ENCODE assay signal across 15 cellular contexts in genomic region chr20:49581482-49581881, GRCh38. TPM values are rescaled to one million over a fixed set of nuclear protein-coding genes. Genes with fewer than 3 reads are reported as not detected.
DNase-seq lines count a peak whose midpoint lies in the region; ATAC-seq and TF ChIP-seq lines count a peak whose summit lies in the region.
"Had no signal": no experiment of that assay in that cellular context is flagged by ENCODE, and none has a peak within 500 bp of the region (broad histone marks: within the 10 kb centered on the region; RNA-seq: fewer than 3 reads in every experiment).

No MANE protein-coding gene starts in this region.

- no peaks in the 10 kb centered on the region for H3K79me1 ChIP-seq in IMR-90 (ENCODE audit: low read depth in 1 of 2, low read length in 2 of 2)
- H3K79me1 ChIP-seq in mesenchymal stem cell (replicated peaks; ENCODE audit: low read length, poor library complexity, severe bottlenecking): no peaks in the 10 kb centered on the region

- H3K4ac ChIP-seq in IMR-90 (ENCODE audit: low read depth, low read length): peak overlapping the region; percentile 76
- no peak overlapping the region for H3K4ac ChIP-seq in mesenchymal stem cell (ENCODE audit: low read depth in 1 of 2, low read length in 2 of 2)

- H4K20me1 ChIP-seq in IMR-90 (ENCODE audit: insufficient read depth, low read length): no peaks in the 10 kb centered on the region

- DNase-seq in IMR-90 (no peak), adipocyte (ENCODE audit: low read depth) (no peak), mesenchymal stem cell (no peak), tibial artery (no peak), GF-D8 (lab: John Stamatoyannopoulos, UW) (no peak)
- DNase-seq in CD8-positive, alpha-beta T cell: no peak
- DNase-seq: DMS 273 treated with DMSO at 0.1 percent for 48 hours, NCI-H1436 treated with DMSO at 0.1 percent for 48 hours, NCI-H2081, NCI-H526 had no signal

- 0 out of 2 replicates have a peak overlapping the region, but pooled peaks have one; percentile 44 for H3K14ac ChIP-seq in IMR-90 (replicated peaks; ENCODE audit: low read depth, low read length)
- no peak overlapping the region for H3K14ac ChIP-seq in mesenchymal stem cell (ENCODE audit: low read length in 2 of 2)

- peak overlapping the region; percentile 98 for H3K18ac ChIP-seq in IMR-90 (ENCODE audit: low read depth, low read length)
- no peak overlapping the region for H3K18ac ChIP-seq in mesenchymal stem cell (ENCODE audit: low read depth in 1 of 2, low read length in 2 of 2)

- H3K9me3 ChIP-seq in IMR-90 (ENCODE audit: control insufficient read depth, insufficient read depth, low read length) (peaks cover 12% of the 10 kb centered on the region), adipocyte (ENCODE audit: control insufficient read depth, low read length) (peaks cover 7% of the 10 kb centered on the region), mesenchymal stem cell (ENCODE audit: control insufficient read depth, low read length) (peaks cover 8% of the 10 kb centered on the region), tibial artery (no peaks in the 10 kb centered on the region)
- H3K9me3 ChIP-seq in CD8-positive, alpha-beta T cell (ENCODE audit: low read length): no peaks in the 10 kb centered on the region
- H3K9me3 ChIP-seq: HAP-1 had no signal

- CTCF ChIA-PET in IMR-90 (lab: Yijun Ruan, JAX): interaction anchor here (1.3 kb wide), 1 partner anchor 27 kb away, joined by 3 read pairs; no protein-coding TSS in a partner anchor
- CTCF ChIA-PET in CD8-positive, alpha-beta T cell (lab: Charles Lee): no interaction called here

- H2BK15ac ChIP-seq in IMR-90 (ENCODE audit: low read depth, low read length): peak overlapping the region; percentile 67; the same call in 1 of the 3 replicates
- no peak overlapping the region for H2BK15ac ChIP-seq in mesenchymal stem cell (ENCODE audit: low read depth, poor library complexity, severe bottlenecking)

- H2AFZ ChIP-seq in IMR-90 (replicated peaks; ENCODE audit: low read length, poor library complexity) (no peak overlapping the region), mesenchymal stem cell (ENCODE audit: low read depth, low read length) (no peak overlapping the region)

- H3K9me1 ChIP-seq in IMR-90 (ENCODE audit: insufficient read depth, low read length): peaks cover 3% of the 10 kb centered on the region

- H3K27ac Mint-ChIP-seq in CD8-positive, alpha-beta T cell: no peak overlapping the region

- TF ChIP-seq POLR2A in IMR-90 (IDR thresholded peaks at IDR 0.05; ENCODE audit: low read depth, low read length): no peak

- H4K91ac ChIP-seq in IMR-90 (ENCODE audit: insufficient read depth, low read depth, low read length) (peak overlapping the region; percentile 96), mesenchymal stem cell (ENCODE audit: low read length) (no peak overlapping the region)

- no peak for TF ChIP-seq CTCF in IMR-90 (conservative IDR thresholded peaks at IDR 0.05; ENCODE audit: low read depth, low read length)
- no peak for TF ChIP-seq CTCF in tibial artery (IDR thresholded peaks at IDR 0.05)
- no peak for TF ChIP-seq CTCF in CD8-positive, alpha-beta T cell (IDR thresholded peaks at IDR 0.05)

- POLR2A ChIA-PET in IMR-90 (lab: Charles Lee; ENCODE audit: unreplicated experiment): no interaction called here
- POLR2A ChIA-PET in CD8-positive, alpha-beta T cell (lab: Charles Lee): no interaction called here

- dilution Hi-C loops in IMR-90 (cut with HindIII; ENCODE audit: low sequenced_read_pairs, unreplicated experiment): no loop called here

- H3K23ac ChIP-seq in IMR-90 (ENCODE audit: low read depth, low read length): peak overlapping the region; percentile 22; the same call in 1 of the 2 replicates
- no peak overlapping the region for H3K23ac ChIP-seq in mesenchymal stem cell (ENCODE audit: low read length in 2 of 2)

- H2BK20ac ChIP-seq in IMR-90 (ENCODE audit: low read depth, low read length): peak overlapping the region; percentile 80

- H3K56ac ChIP-seq in IMR-90 (ENCODE audit: extremely low read depth, insufficient read depth, low read length): no peak overlapping the region

- H3K4me3 Mint-ChIP-seq in CD8-positive, alpha-beta T cell: no peak overlapping the region

- H2BK5ac ChIP-seq in IMR-90 (ENCODE audit: low read depth, low read length, poor library complexity, severe bottlenecking) (peak overlapping the region; percentile 81), mesenchymal stem cell (ENCODE audit: low read depth, low read length, poor library complexity, severe bottlenecking) (no peak overlapping the region)

- H2AK9ac ChIP-seq in IMR-90 (replicated peaks; ENCODE audit: low read depth, low read length, poor library complexity): no peak overlapping the region

- in situ Hi-C loops in IMR-90 (cut with MboI; ENCODE audit: low sequenced_read_pairs): no loop called here

- no CpG with 5 or more reads among the region's 1 CpG for WGBS in IMR-90 (ENCODE audit: extremely low coverage in 2 of 2, insufficient read length in 1 of 2), 2 experiments
- WGBS in mesenchymal stem cell: 100% methylated on average over 1 of the region's 1 CpG

- TF ChIP-seq RAD21 in IMR-90 (IDR thresholded peaks at IDR 0.05; ENCODE audit: low read length): no peak

- peaks cover 3% of the 10 kb centered on the region for H3K27me3 Mint-ChIP-seq in CD8-positive, alpha-beta T cell (ENCODE audit: low read depth)

- H3K9me3 Mint-ChIP-seq in CD8-positive, alpha-beta T cell: peaks cover 5% of the 10 kb centered on the region

- H2BK12ac ChIP-seq in mesenchymal stem cell (ENCODE audit: low read length in 2 of 2): no peak overlapping the region

- H3K36me3 Mint-ChIP-seq in CD8-positive, alpha-beta T cell: no peaks in the 10 kb centered on the region

- H3K36me3 ChIP-seq in IMR-90 (ENCODE audit: control insufficient read depth, insufficient read depth, low read length) (no peaks in the 10 kb centered on the region), adipocyte (ENCODE audit: control insufficient read depth, insufficient read depth, low read length, severe bottlenecking) (no peaks in the 10 kb centered on the region), mesenchymal stem cell (ENCODE audit: control insufficient read depth in 1 of 2, insufficient read depth in 2 of 2, low read depth in 1 of 2, low read length in 2 of 2) (no peaks in the 10 kb centered on the region), tibial artery (no peaks in the 10 kb centered on the region)
- H3K36me3 ChIP-seq in CD8-positive, alpha-beta T cell (ENCODE audit: insufficient read depth, low read length): no peaks in the 10 kb centered on the region
- H3K36me3 ChIP-seq: HAP-1 had no signal

- peak overlapping the region; percentile 99; the same call in 1 of the 2 replicates for H3K27ac ChIP-seq in IMR-90 (ENCODE audit: insufficient read depth, low read length)
- H3K27ac ChIP-seq in mesenchymal stem cell (ENCODE audit: low read length, poor library complexity, severe bottlenecking): no peak overlapping the region
- peak overlapping the region; percentile 99 to 100 for H3K27ac ChIP-seq in tibial artery
- no peak overlapping the region for H3K27ac ChIP-seq in CD8-positive, alpha-beta T cell (ENCODE audit: low read depth, low read length)
- H3K27ac ChIP-seq: RWPE1 had no signal

- no peaks in the 10 kb centered on the region for H3K4me1 Mint-ChIP-seq in CD8-positive, alpha-beta T cell (ENCODE audit: low read depth)

- no peak for ATAC-seq in IMR-90 (ENCODE audit: low read depth)
- no peak for ATAC-seq in CD8-positive, alpha-beta T cell
- ATAC-seq in GM18870 (IDR thresholded peaks at IDR 0.05; ENCODE audit: unreplicated experiment): no peak
- ATAC-seq: K562 had no signal

- H2BK120ac ChIP-seq in IMR-90 (ENCODE audit: low read depth, low read length) (peak overlapping the region; percentile 57), mesenchymal stem cell (ENCODE audit: low read depth, low read length) (no peak overlapping the region)

- H3K4me3 ChIP-seq in IMR-90 (ENCODE audit: insufficient read depth, low read depth, low read length) (no peak overlapping the region), adipocyte (ENCODE audit: low read length) (no peak overlapping the region), mesenchymal stem cell (ENCODE audit: insufficient read depth in 1 of 2, low read depth in 1 of 2, low read length in 2 of 2) (no peak overlapping the region), tibial artery (no peak overlapping the region)
- H3K4me3 ChIP-seq in CD8-positive, alpha-beta T cell (ENCODE audit: low read depth, low read length): no peak overlapping the region
- H3K4me3 ChIP-seq: HAP-1, K562 had no signal

- peak overlapping the region; percentile 72; the same call in 1 of the 2 replicates for H3K9ac ChIP-seq in IMR-90 (ENCODE audit: low read depth, low read length)
- H3K9ac ChIP-seq in adipocyte (ENCODE audit: low read length): peak overlapping the region; percentile 77
- H3K9ac ChIP-seq in mesenchymal stem cell (ENCODE audit: low read length): peak overlapping the region; percentile 71

- no TSS peak for BruUV-seq in IMR-90 (replicated peaks; lab: Mats Ljungman, UMichigan)

- peak overlapping the region; percentile 97 for H4K5ac ChIP-seq in IMR-90 (ENCODE audit: low read depth, low read length)

- H3K4me2 ChIP-seq in IMR-90 (ENCODE audit: low read depth, low read length) (no peak overlapping the region), mesenchymal stem cell (ENCODE audit: low read length, poor library complexity, severe bottlenecking) (no peak overlapping the region)

- intact Hi-C loops in IMR-90 (cut with micrococcal nuclease) (no loop called here), tibial artery (cut with DNase I; ENCODE audit: low total_unique reads) (no loop called here)
- intact Hi-C loops in CD8-positive, alpha-beta T cell (cut with DNase I, micrococcal nuclease): no loop called here

- no peaks in the 10 kb centered on the region for H3K27me3 ChIP-seq in IMR-90 (ENCODE audit: control insufficient read depth, insufficient read depth, low read length)
- H3K27me3 ChIP-seq in adipocyte (replicated peaks; ENCODE audit: control insufficient read depth, insufficient read depth, low read length): no peaks in the 10 kb centered on the region
- no peaks in the 10 kb centered on the region for H3K27me3 ChIP-seq in mesenchymal stem cell (ENCODE audit: control insufficient read depth in 1 of 2, insufficient read depth in 1 of 2, low read length in 2 of 2)
- H3K27me3 ChIP-seq in tibial artery: no peaks in the 10 kb centered on the region
- H3K27me3 ChIP-seq in CD8-positive, alpha-beta T cell (ENCODE audit: insufficient read depth, low read length): no peaks in the 10 kb centered on the region

- H2AK5ac ChIP-seq in IMR-90 (ENCODE audit: low read depth, low read length) (peak overlapping the region; percentile 67), mesenchymal stem cell (ENCODE audit: low read length, severe bottlenecking) (no peak overlapping the region)

- peaks cover 40% of the 10 kb centered on the region for H3K4me1 ChIP-seq in IMR-90 (ENCODE audit: control insufficient read depth, insufficient read depth, low read length)
- H3K4me1 ChIP-seq in adipocyte (ENCODE audit: control insufficient read depth, insufficient read depth, low read length): peaks cover 55% of the 10 kb centered on the region
- peaks cover 11% of the 10 kb centered on the region for H3K4me1 ChIP-seq in mesenchymal stem cell (ENCODE audit: control insufficient read depth, insufficient read depth, low read depth, low read length)
- peaks cover 0 to 92% (median 56%) of the 10 kb centered on the region in 4 donors for H3K4me1 ChIP-seq in tibial artery
- no peaks in the 10 kb centered on the region for H3K4me1 ChIP-seq in CD8-positive, alpha-beta T cell (ENCODE audit: insufficient read depth, low read length)
- H3K4me1 ChIP-seq: HAP-1 had no signal

- H4K8ac ChIP-seq in IMR-90 (ENCODE audit: low read depth in 2 of 2, low read length in 2 of 2) (peak overlapping the region; percentile 50 to 90; a peak in 2 of 4 replicates), mesenchymal stem cell (ENCODE audit: low read length) (no peak overlapping the region)

RNA-seq across cellular contexts. Expression of gene PTGIS, which starts 13.5 kb away (rescaled TPM):
- total RNA-seq in IMR-90 (2012; rRNA removed): 1.1 and 1.6 TPM in 2 replicates
- polyA plus RNA-seq in IMR-90 (2012; rRNA removed): 2.4 and 2.6 TPM in 2 replicates
- 1.3 and 4.5 TPM in 2 replicates for polyA plus RNA-seq in IMR-90 (2012; cell fraction: cytosol; rRNA removed)
- polyA plus RNA-seq in IMR-90 (2012; cell fraction: nucleus; rRNA removed; ENCODE audit: low replicate concordance): 1.7 and 2.0 TPM in 2 replicates
- 0.01 TPM for polyA plus RNA-seq in mesenchymal stem cell (2013, experiment 1 of 2)
- 0.01 TPM for polyA plus RNA-seq in mesenchymal stem cell (2013, experiment 2 of 2)
- not detected for total RNA-seq in CD8-positive, alpha-beta T cell
- total RNA-seq: K562, OCI-LY7 had no signal
- polyA plus RNA-seq: K562 had no signal

Comparison
In these comparisons a context has a peak if more than half of its experiments do, and no peak if none do; other contexts are left out.
1. H3K27ac ChIP-seq: peak in IMR-90 (single experiment) and tibial artery (2 of 2); none in mesenchymal stem cell (single experiment) and CD8-positive, alpha-beta T cell (single experiment).
2. Peak in every context shown above with its lines, with median percentiles within 50 percentile points of each other: H3K9ac ChIP-seq.